In genomic region chr6:122778961-122779671, GRCh38 we compare ENCODE assay signal across 18 cellular contexts. TPM values are rescaled to one million over a fixed set of nuclear protein-coding genes. Genes with fewer than 3 reads are reported as not detected.
A peak's percentile ranks its signal among the peaks of the same experiment; 100 is the strongest.
DNase-seq lines count a peak whose midpoint lies in the region; ATAC-seq and TF ChIP-seq lines count a peak whose summit lies in the region.
"Had no signal": no experiment of that assay in that cellular context is flagged by ENCODE, and none has a peak within 500 bp of the region (broad histone marks: within the 10 kb centered on the region; RNA-seq: fewer than 3 reads in every experiment).

No MANE protein-coding gene starts in this region.

- ATAC-seq in HG02970 (IDR thresholded peaks at IDR 0.05; ENCODE audit: low FRiP score, unreplicated experiment) = no peak
- ATAC-seq: activated naive CD8-positive, alpha-beta T cell treated with anti-CD3 and anti-CD28 coated beads, Interleukin-2, amount 50 U/mL, for 24 hours; gastroesophageal sphincter; upper lobe of right lung had no signal

- TF ChIP-seq CTCF in endothelial cell (IDR thresholded peaks at IDR 0.05; ENCODE audit: unreplicated experiment) (no peak), nephron progenitor cell (IDR thresholded peaks at IDR 0.05) (no peak), Calu3 (IDR thresholded peaks at IDR 0.05; ENCODE audit: unreplicated experiment) (no peak)

- no peaks in the 10 kb centered on the region for H3K9me3 ChIP-seq in ES-I3 (ENCODE audit: control insufficient read depth, insufficient read depth, low read length)
- H3K9me3 ChIP-seq: gastroesophageal sphincter, upper lobe of right lung had no signal

- CTCF ChIA-PET in Calu3 (lab: Charles Lee) = no interaction called here

- no peaks in the 10 kb centered on the region for H3K9me3 Mint-ChIP-seq in endothelial cell (ENCODE audit: unreplicated experiment)
- H3K9me3 Mint-ChIP-seq in nephron progenitor cell = no peaks in the 10 kb centered on the region
- peaks cover 2% of the 10 kb centered on the region for H3K9me3 Mint-ChIP-seq in Calu3 (ENCODE audit: low read depth, unreplicated experiment)

- H3K4me3 Mint-ChIP-seq in endothelial cell (ENCODE audit: unreplicated experiment) (no peak overlapping the region), nephron progenitor cell (peak overlapping the region; percentile 64), Calu3 (ENCODE audit: low read depth, unreplicated experiment) (no peak overlapping the region)
- H3K4me3 Mint-ChIP-seq: activated B cell treated with CpG ODN at 0.5 μM for 24 hours; activated naive CD8-positive, alpha-beta T cell treated with anti-CD3 and anti-CD28 coated beads, Interleukin-2, amount 50 U/mL, for 24 hours had no signal

- H3K27ac Mint-ChIP-seq in endothelial cell (ENCODE audit: unreplicated experiment) (no peak overlapping the region), nephron progenitor cell (peak overlapping the region; percentile 60), Calu3 (ENCODE audit: unreplicated experiment) (no peak overlapping the region)
- H3K27ac Mint-ChIP-seq: activated B cell treated with CpG ODN at 0.5 μM for 24 hours; activated naive CD8-positive, alpha-beta T cell treated with anti-CD3 and anti-CD28 coated beads, Interleukin-2, amount 50 U/mL, for 24 hours had no signal

- no TSS peak for BruUV-seq in Calu3 (replicated peaks; lab: Mats Ljungman, UMichigan)

- DNase-seq in NCI-H446 treated with DMSO at 0.1 percent for 48 hours (lab: John Stamatoyannopoulos, UW) = peak; percentile 62
- peak; percentile 9 for DNase-seq in endothelial cell (ENCODE audit: low spot score)
- DNase-seq in nephron progenitor cell = peak; percentile 35
- no peak for DNase-seq in NAMALWA (ENCODE audit: low spot score)
- DNase-seq in Calu3 = no peak
- no peak for DNase-seq in SIG-M5 treated with dmso at 0.1 percent for 504 hours (lab: John Stamatoyannopoulos, UW; ENCODE audit: unreplicated experiment)
- DNase-seq: activated B cell treated with CpG ODN at 0.5 μM for 24 hours; activated naive CD8-positive, alpha-beta T cell treated with anti-CD3 and anti-CD28 coated beads, Interleukin-2, amount 50 U/mL, for 24 hours; activated T-cell treated with anti-CD3 and anti-CD28 coated beads for 4 hours; effector CD8-positive, alpha-beta T cell; NCI-H2171 treated with DMSO at 0.1 percent for 48 hours; stimulated activated CD8-positive, alpha-beta memory T cell treated with anti-CD3 and anti-CD28 coated beads, Interleukin-4, amount 100 ng/mL, for 48 hours; upper lobe of right lung had no signal

- no peaks in the 10 kb centered on the region for H3K36me3 ChIP-seq in ES-I3 (ENCODE audit: insufficient read depth, low read length)
- H3K36me3 ChIP-seq: gastroesophageal sphincter, upper lobe of right lung had no signal

- H3K27me3 Mint-ChIP-seq in endothelial cell (ENCODE audit: unreplicated experiment) = no peaks in the 10 kb centered on the region
- peaks cover 10% of the 10 kb centered on the region for H3K27me3 Mint-ChIP-seq in nephron progenitor cell (ENCODE audit: low read depth, poor library complexity)
- peaks cover 18% of the 10 kb centered on the region for H3K27me3 Mint-ChIP-seq in Calu3 (ENCODE audit: unreplicated experiment)

- peaks cover 7% of the 10 kb centered on the region; the same call in 1 of the 2 replicates for H3K4me1 ChIP-seq in ES-I3 (ENCODE audit: insufficient read depth, low read length)
- H3K4me1 ChIP-seq: gastroesophageal sphincter, upper lobe of right lung had no signal

- H3K36me3 Mint-ChIP-seq in endothelial cell (ENCODE audit: low read depth, unreplicated experiment) (no peaks in the 10 kb centered on the region), nephron progenitor cell (ENCODE audit: low read depth) (no peaks in the 10 kb centered on the region), Calu3 (ENCODE audit: insufficient read depth, unreplicated experiment) (no peaks in the 10 kb centered on the region)

- H3K4me1 Mint-ChIP-seq in endothelial cell (ENCODE audit: unreplicated experiment) = peaks cover 13% of the 10 kb centered on the region
- peaks cover 30% of the 10 kb centered on the region for H3K4me1 Mint-ChIP-seq in nephron progenitor cell
- no peaks in the 10 kb centered on the region for H3K4me1 Mint-ChIP-seq in Calu3 (ENCODE audit: low read depth, unreplicated experiment)
- H3K4me1 Mint-ChIP-seq: activated B cell treated with CpG ODN at 0.5 μM for 24 hours; activated naive CD8-positive, alpha-beta T cell treated with anti-CD3 and anti-CD28 coated beads, Interleukin-2, amount 50 U/mL, for 24 hours had no signal

- intact Hi-C loops in Calu3 (cut with micrococcal nuclease; ENCODE audit: unreplicated experiment) = loop anchor here (10.0 kb wide), 1 partner anchor 56 kb away; no protein-coding TSS in a partner anchor

- H3K9ac ChIP-seq in ES-I3 (ENCODE audit: low read depth, low read length) = peak overlapping the region; percentile 14; the same call in 1 of the 2 replicates
- H3K9ac ChIP-seq: KMS-11 had no signal

RNA-seq across cellular contexts. Expression of gene FABP7, which starts 0.4 kb away (rescaled TPM):
- 3.6 TPM for total RNA-seq in endothelial cell (ENCODE audit: unreplicated experiment)
- not detected in 2 replicates for total RNA-seq in Calu3 (2022)
- total RNA-seq: activated B cell treated with CpG ODN at 0.5 μM for 24 hours, posterior vena cava, upper lobe of right lung had no signal

RNA-seq across cellular contexts. Expression of gene SMPDL3A, which starts 9.9 kb away (rescaled TPM):
- total RNA-seq in endothelial cell (ENCODE audit: unreplicated experiment) = 10.3 TPM
- total RNA-seq in Calu3 (2022) = 1.6 and 1.8 TPM in 2 replicates

Comparison
In these comparisons a context has a peak if more than half of its experiments do, and no peak if none do; other contexts are left out.
1. DNase-seq: peak in NCI-H446 treated with DMSO at 0.1 percent for 48 hours (single experiment), endothelial cell (single experiment) and nephron progenitor cell (single experiment); none in NAMALWA (single experiment), Calu3 (single experiment) and SIG-M5 treated with dmso at 0.1 percent for 504 hours (single experiment).